In genomic region chr4:110163327-110164070, GRCh38 we compare ENCODE assay signal across 9 cellular contexts. TPM values are rescaled to one million over a fixed set of nuclear protein-coding genes. Genes with fewer than 3 reads are reported as not detected.
DNase-seq lines count a peak whose midpoint lies in the region; ATAC-seq and TF ChIP-seq lines count a peak whose summit lies in the region.
"Had no signal": no experiment of that assay in that cellular context is flagged by ENCODE, and none has a peak within 500 bp of the region (broad histone marks: within the 10 kb centered on the region; RNA-seq: fewer than 3 reads in every experiment).

No MANE protein-coding gene starts in this region.

- H3K27ac ChIP-seq in IMR-90 (ENCODE audit: insufficient read depth, low read length) (peak overlapping the region; percentile 48; the same call in 1 of the 2 replicates), testis (no peak overlapping the region)

- H3K27me3 ChIP-seq in BJ (ENCODE audit: control insufficient read depth, insufficient read depth, low read length) (no peaks in the 10 kb centered on the region), IMR-90 (ENCODE audit: control insufficient read depth, insufficient read depth, low read length) (no peaks in the 10 kb centered on the region), testis (no peaks in the 10 kb centered on the region)

- peaks cover 6 to 19% of the 10 kb centered on the region in 2 experiments for H3K79me1 ChIP-seq in IMR-90 (ENCODE audit: low read depth in 1 of 2, low read length in 2 of 2)

- peak overlapping the region; percentile 67; the same call in 1 of the 2 replicates for H3K14ac ChIP-seq in IMR-90 (replicated peaks; ENCODE audit: low read depth, low read length)

- no peaks in the 10 kb centered on the region for H4K20me1 ChIP-seq in IMR-90 (ENCODE audit: insufficient read depth, low read length)

- CTCF ChIA-PET in BJ (lab: Yijun Ruan, JAX) (no interaction called here), IMR-90 (lab: Yijun Ruan, JAX) (no interaction called here)

- H3K36me3 Mint-ChIP-seq in mesothelial cell of epicardium: peaks cover 2% of the 10 kb centered on the region

- no peak overlapping the region for H2AK9ac ChIP-seq in IMR-90 (replicated peaks; ENCODE audit: low read depth, low read length, poor library complexity)

- H2BK120ac ChIP-seq in IMR-90 (ENCODE audit: low read depth, low read length): peak overlapping the region; percentile 66; the same call in 1 of the 2 replicates

- peak overlapping the region; percentile 39 for H4K91ac ChIP-seq in IMR-90 (ENCODE audit: insufficient read depth, low read depth, low read length)

- peak overlapping the region; percentile 84 for H3K4ac ChIP-seq in IMR-90 (ENCODE audit: low read depth, low read length)

- peak; percentile 26 for TF ChIP-seq CTCF in BJ (IDR thresholded peaks at IDR 0.05; ENCODE audit: insufficient read depth, low read depth, low read length)
- 0 out of 2 replicates have a peak, but pooled peaks have one; percentile 8 for TF ChIP-seq CTCF in IMR-90 (conservative IDR thresholded peaks at IDR 0.05; ENCODE audit: low read depth, low read length)
- peak; percentile 20 for TF ChIP-seq CTCF in astrocyte of the cerebellum (IDR thresholded peaks at IDR 0.05; ENCODE audit: low read depth, low read length, missing control alignments)
- TF ChIP-seq CTCF in mesothelial cell of epicardium (IDR thresholded peaks at IDR 0.05; ENCODE audit: unreplicated experiment): no peak
- TF ChIP-seq CTCF in testis (IDR thresholded peaks at IDR 0.05): no peak

- H2BK20ac ChIP-seq in IMR-90 (ENCODE audit: low read depth, low read length): peak overlapping the region; percentile 2

- in situ Hi-C loops in IMR-90 (cut with MboI; ENCODE audit: low sequenced_read_pairs) (no loop called here), astrocyte of the cerebellum (cut with HindIII; ENCODE audit: low sequenced_read_pairs) (no loop called here)

- no peaks in the 10 kb centered on the region for H3K27me3 Mint-ChIP-seq in mesothelial cell of epicardium (ENCODE audit: low read depth)

- dilution Hi-C loops in IMR-90 (cut with HindIII; ENCODE audit: low sequenced_read_pairs, unreplicated experiment): no loop called here

- H3K4me3 ChIP-seq in BJ (ENCODE audit: low read depth, low read length) (no peak overlapping the region), IMR-90 (ENCODE audit: insufficient read depth, low read depth, low read length) (no peak overlapping the region), astrocyte of the cerebellum (ENCODE audit: low read depth, low read length) (no peak overlapping the region), testis (no peak overlapping the region)

- H2BK15ac ChIP-seq in IMR-90 (ENCODE audit: low read depth, low read length): peak overlapping the region; percentile 92; the same call in 2 of the 3 replicates

- H2AK5ac ChIP-seq in IMR-90 (ENCODE audit: low read depth, low read length): peak overlapping the region; percentile 74

- peak overlapping the region; percentile 24; the same call in 1 of the 2 replicates for H3K56ac ChIP-seq in IMR-90 (ENCODE audit: extremely low read depth, insufficient read depth, low read length)

- WGBS in IMR-90 (ENCODE audit: extremely low coverage in 2 of 2, insufficient read length in 1 of 2), 2 experiments: 0% methylated on average over 1 of the region's 4 CpGs; no CpG with 5 or more reads in 1 of the 2 experiments
- WGBS in testis, 2 donors: 84 to 88% methylated on average over 4 of the region's 4 CpGs

- no peak for TF ChIP-seq POLR2A in IMR-90 (IDR thresholded peaks at IDR 0.05; ENCODE audit: low read depth, low read length)
- no peak for TF ChIP-seq POLR2A in testis (IDR thresholded peaks at IDR 0.05)

- peak overlapping the region; percentile 66; the same call in 1 of the 2 replicates for H3K23ac ChIP-seq in IMR-90 (ENCODE audit: low read depth, low read length)

- peak overlapping the region; percentile 26 for H3K27ac Mint-ChIP-seq in mesothelial cell of epicardium

- H2BK5ac ChIP-seq in IMR-90 (ENCODE audit: low read depth, low read length, poor library complexity, severe bottlenecking): peak overlapping the region; percentile 98

- H3K4me1 Mint-ChIP-seq in mesothelial cell of epicardium: peaks cover 39% of the 10 kb centered on the region

- no peak overlapping the region for H2AFZ ChIP-seq in IMR-90 (replicated peaks; ENCODE audit: low read length, poor library complexity)

- H3K9ac ChIP-seq in IMR-90 (ENCODE audit: low read depth, low read length): no peak overlapping the region

- ATAC-seq in IMR-90 (ENCODE audit: low read depth): peak; percentile 35
- no peak for ATAC-seq in HG02610 (IDR thresholded peaks at IDR 0.05; ENCODE audit: unreplicated experiment)
- ATAC-seq in GM21737 (IDR thresholded peaks at IDR 0.05; ENCODE audit: unreplicated experiment): no peak

- H3K36me3 ChIP-seq in BJ (ENCODE audit: control insufficient read depth, insufficient read depth, low read length) (no peaks in the 10 kb centered on the region), IMR-90 (ENCODE audit: control insufficient read depth, insufficient read depth, low read length) (no peaks in the 10 kb centered on the region), testis (ENCODE audit: low read depth, missing control alignments) (no peaks in the 10 kb centered on the region)

- DNase-seq in BJ (ENCODE audit: low read depth) (peak; percentile 39), IMR-90 (peak; percentile 88), astrocyte of the cerebellum (ENCODE audit: low read depth) (peak; percentile 34), mesothelial cell of epicardium (ENCODE audit: low spot score in 2 of 2, unreplicated experiment in 2 of 2) (no peak), NCI-H748 (lab: John Stamatoyannopoulos, UW; ENCODE audit: unreplicated experiment) (no peak), testis (no peak)
- DNase-seq: NCI-H1930 had no signal

- H3K9me3 ChIP-seq in IMR-90 (ENCODE audit: control insufficient read depth, insufficient read depth, low read length): no peaks in the 10 kb centered on the region
- H3K9me3 ChIP-seq in testis: no peaks in the 10 kb centered on the region

- peak overlapping the region; percentile 85; the same call in 1 of the 2 replicates for H4K5ac ChIP-seq in IMR-90 (ENCODE audit: low read depth, low read length)

- H3K9me3 Mint-ChIP-seq in mesothelial cell of epicardium: no peaks in the 10 kb centered on the region

- no TSS peak for BruUV-seq in IMR-90 (replicated peaks; lab: Mats Ljungman, UMichigan)

- no peak overlapping the region for H3K4me3 Mint-ChIP-seq in mesothelial cell of epicardium

- peak overlapping the region; percentile 9 to 71; a peak in 2 of 4 replicates for H4K8ac ChIP-seq in IMR-90 (ENCODE audit: low read depth in 2 of 2, low read length in 2 of 2)

- H3K9me1 ChIP-seq in IMR-90 (ENCODE audit: insufficient read depth, low read length): peaks cover 12% of the 10 kb centered on the region

- POLR2A ChIA-PET in BJ (lab: Charles Lee) (no interaction called here), IMR-90 (lab: Charles Lee; ENCODE audit: unreplicated experiment) (no interaction called here)

- intact Hi-C loops in IMR-90 (cut with micrococcal nuclease): no loop called here
- intact Hi-C loops in testis (cut with DNase I; ENCODE audit: low total_unique reads): no loop called here

- H3K4me1 ChIP-seq in IMR-90 (ENCODE audit: control insufficient read depth, insufficient read depth, low read length) (peaks cover 20% of the 10 kb centered on the region), testis (no peaks in the 10 kb centered on the region)

- peak overlapping the region; percentile 48 for H3K4me2 ChIP-seq in IMR-90 (ENCODE audit: low read depth, low read length)

- H3K18ac ChIP-seq in IMR-90 (ENCODE audit: low read depth, low read length): peak overlapping the region; percentile 61; the same call in 1 of the 2 replicates

- TF ChIP-seq RAD21 in IMR-90 (IDR thresholded peaks at IDR 0.05; ENCODE audit: low read length): no peak

TF ChIP-seq in IMR-90, 13 proteins besides CTCF, POLR2A, EP300 and RAD21 (continues in another document):
- TF ChIP-seq MAZ (IDR thresholded peaks at IDR 0.05; ENCODE audit: borderline replicate concordance, low read depth, low read length): no peak
- peak; percentile 73 for TF ChIP-seq CEBPB (IDR thresholded peaks at IDR 0.05; ENCODE audit: low read depth, low read length)
- TF ChIP-seq MAFK (IDR thresholded peaks at IDR 0.05; ENCODE audit: low read depth, low read length): peak; percentile 5; the same call in 1 of the 2 replicates
- no peak for TF ChIP-seq USF2 (IDR thresholded peaks at IDR 0.05; ENCODE audit: low read depth, low read length)
- TF ChIP-seq SMC3 (IDR thresholded peaks at IDR 0.05; ENCODE audit: low read depth, low read length): no peak
- TF ChIP-seq NFE2L2 (IDR thresholded peaks at IDR 0.05; ENCODE audit: low read depth, low read length): peak; percentile 85
- TF ChIP-seq CHD1 (IDR thresholded peaks at IDR 0.05; ENCODE audit: low read depth, low read length): no peak
- no peak for TF ChIP-seq BHLHE40 (IDR thresholded peaks at IDR 0.05; ENCODE audit: low read depth, low read length)
- peak; percentile 37; the same call in 1 of the 2 replicates for TF ChIP-seq FOS (IDR thresholded peaks at IDR 0.05; ENCODE audit: low read depth, low read length)
- TF ChIP-seq RCOR1 (IDR thresholded peaks at IDR 0.05; ENCODE audit: insufficient replicate concordance, low read length): no peak

RNA-seq across cellular contexts. Expression of gene ELOVL6, which starts 34.9 kb away (rescaled TPM):
- 7.6 and 11.8 TPM in 2 replicates for polyA plus RNA-seq in BJ (2011; rRNA removed)
- polyA minus RNA-seq in BJ (2011; rRNA and poly(A)+ RNA removed): 4.9 and 5.6 TPM in 2 replicates
- total RNA-seq in IMR-90 (2012; rRNA removed): 17.5 and 19.0 TPM in 2 replicates
- 12.6 and 17.9 TPM in 2 replicates for polyA plus RNA-seq in IMR-90 (2012; rRNA removed)
- 4.2 and 5.8 TPM in 2 replicates for polyA plus RNA-seq in IMR-90 (2012; cell fraction: cytosol; rRNA removed)
- 1.8 and 11.5 TPM in 2 replicates for polyA plus RNA-seq in IMR-90 (2012; cell fraction: nucleus; rRNA removed; ENCODE audit: low replicate concordance)
- 24.4 to 27.6 TPM (median 24.5 TPM) in 3 replicates for total RNA-seq in mesothelial cell of epicardium
- total RNA-seq in testis: 1 to 10 TPM; 1.3 to 1.5 TPM
- polyA plus RNA-seq in testis (ENCODE audit: insufficient read depth, low read depth, low replicate concordance): 3.5 TPM

Comparison
In these comparisons a context has a peak if more than half of its experiments do, and no peak if none do; other contexts are left out.
1. DNase-seq: peak in BJ (single experiment), IMR-90 (single experiment) and astrocyte of the cerebellum (single experiment); none in mesothelial cell of epicardium (0 of 2), NCI-H748 (single experiment) and testis (single experiment).
2. CTCF ChIP-seq: peak in BJ (single experiment), IMR-90 (single experiment) and astrocyte of the cerebellum (single experiment); none in mesothelial cell of epicardium (single experiment) and testis (0 of 3).